ENCODE assay signal across 1 cellular context in the genomic region with DNA sequence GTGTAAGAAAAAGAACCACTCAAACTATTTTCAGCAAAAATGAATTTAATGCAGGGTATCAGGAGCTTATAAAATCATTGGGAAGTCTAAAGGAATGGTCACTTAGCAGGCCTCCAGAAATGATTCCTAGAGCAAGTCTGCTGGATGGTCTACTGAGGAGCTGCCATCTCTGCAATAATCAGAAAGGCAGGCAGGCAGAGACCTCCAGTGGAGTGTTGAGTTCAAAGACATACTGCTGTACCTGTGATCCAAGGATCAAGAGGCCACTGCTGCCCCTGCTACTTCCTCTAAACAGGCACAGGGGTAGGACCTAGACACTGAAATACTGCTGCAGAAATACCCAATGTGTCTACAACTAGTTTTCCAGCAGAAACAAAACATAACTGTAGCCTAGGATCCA.
TF ChIP-seq lines count a peak whose summit lies in the region.

No MANE protein-coding gene starts in this region.

TF ChIP-seq in K562, 482 proteins besides CTCF, POLR2A, EP300 and RAD21 (continued from another document):
- no peak for TF ChIP-seq ZNF589 (CRISPR knock-in tag; IDR thresholded peaks at IDR 0.05; ENCODE audit: low read depth)
- no peak for TF ChIP-seq XRCC3 (IDR thresholded peaks at IDR 0.05)
- TF ChIP-seq, protein P1, sequence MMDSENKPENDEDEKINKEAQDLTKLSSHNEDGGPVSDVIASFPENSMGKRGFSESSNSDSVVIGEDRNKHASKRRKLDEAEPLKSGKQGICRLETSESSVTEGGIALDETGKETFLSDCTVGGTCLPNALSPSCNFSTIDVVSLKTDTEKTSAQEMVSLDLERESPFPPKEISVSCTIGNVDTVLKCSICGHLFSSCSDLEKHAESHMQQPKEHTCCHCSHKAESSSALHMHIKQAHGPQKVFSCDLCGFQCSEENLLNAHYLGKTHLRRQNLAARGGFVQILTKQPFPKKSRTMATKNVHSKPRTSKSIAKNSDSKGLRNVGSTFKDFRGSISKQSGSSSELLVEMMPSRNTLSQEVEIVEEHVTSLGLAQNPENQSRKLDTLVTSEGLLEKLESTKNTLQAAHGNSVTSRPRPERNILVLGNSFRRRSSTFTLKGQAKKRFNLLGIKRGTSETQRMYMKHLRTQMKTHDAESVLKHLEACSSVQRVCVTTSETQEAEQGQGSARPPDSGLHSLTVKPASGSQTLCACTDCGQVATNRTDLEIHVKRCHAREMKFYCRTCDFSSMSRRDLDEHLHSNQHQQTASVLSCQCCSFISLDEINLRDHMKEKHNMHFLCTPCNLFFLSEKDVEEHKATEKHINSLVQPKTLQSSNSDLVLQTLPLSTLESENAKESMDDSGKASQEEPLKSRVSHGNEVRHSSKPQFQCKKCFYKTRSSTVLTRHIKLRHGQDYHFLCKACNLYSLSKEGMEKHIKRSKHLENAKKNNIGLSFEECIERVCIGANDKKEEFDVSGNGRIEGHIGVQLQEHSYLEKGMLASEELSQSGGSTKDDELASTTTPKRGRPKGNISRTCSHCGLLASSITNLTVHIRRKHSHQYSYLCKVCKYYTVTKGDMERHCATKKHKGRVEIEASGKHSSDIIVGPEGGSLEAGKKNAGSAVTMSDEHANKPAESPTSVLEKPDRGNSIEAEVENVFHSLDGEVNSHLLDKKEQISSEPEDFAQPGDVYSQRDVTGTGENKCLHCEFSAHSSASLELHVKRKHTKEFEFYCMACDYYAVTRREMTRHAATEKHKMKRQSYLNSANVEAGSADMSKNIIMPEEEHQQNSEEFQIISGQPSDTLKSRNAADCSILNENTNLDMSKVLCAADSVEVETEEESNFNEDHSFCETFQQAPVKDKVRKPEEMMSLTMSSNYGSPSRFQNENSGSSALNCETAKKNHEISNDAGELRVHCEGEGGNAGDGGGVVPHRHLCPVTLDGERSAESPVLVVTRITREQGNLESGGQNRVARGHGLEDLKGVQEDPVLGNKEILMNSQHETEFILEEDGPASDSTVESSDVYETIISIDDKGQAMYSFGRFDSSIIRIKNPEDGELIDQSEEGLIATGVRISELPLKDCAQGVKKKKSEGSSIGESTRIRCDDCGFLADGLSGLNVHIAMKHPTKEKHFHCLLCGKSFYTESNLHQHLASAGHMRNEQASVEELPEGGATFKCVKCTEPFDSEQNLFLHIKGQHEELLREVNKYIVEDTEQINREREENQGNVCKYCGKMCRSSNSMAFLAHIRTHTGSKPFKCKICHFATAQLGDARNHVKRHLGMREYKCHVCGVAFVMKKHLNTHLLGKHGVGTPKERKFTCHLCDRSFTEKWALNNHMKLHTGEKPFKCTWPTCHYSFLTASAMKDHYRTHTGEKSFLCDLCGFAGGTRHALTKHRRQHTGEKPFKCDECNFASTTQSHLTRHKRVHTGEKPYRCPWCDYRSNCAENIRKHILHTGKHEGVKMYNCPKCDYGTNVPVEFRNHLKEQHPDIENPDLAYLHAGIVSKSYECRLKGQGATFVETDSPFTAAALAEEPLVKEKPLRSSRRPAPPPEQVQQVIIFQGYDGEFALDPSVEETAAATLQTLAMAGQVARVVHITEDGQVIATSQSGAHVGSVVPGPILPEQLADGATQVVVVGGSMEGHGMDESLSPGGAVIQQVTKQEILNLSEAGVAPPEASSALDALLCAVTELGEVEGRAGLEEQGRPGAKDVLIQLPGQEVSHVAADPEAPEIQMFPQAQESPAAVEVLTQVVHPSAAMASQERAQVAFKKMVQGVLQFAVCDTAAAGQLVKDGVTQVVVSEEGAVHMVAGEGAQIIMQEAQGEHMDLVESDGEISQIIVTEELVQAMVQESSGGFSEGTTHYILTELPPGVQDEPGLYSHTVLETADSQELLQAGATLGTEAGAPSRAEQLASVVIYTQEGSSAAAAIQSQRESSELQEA (IDR thresholded peaks at IDR 0.05; ENCODE audit: low read depth) = no peak
- TF ChIP-seq HCFC1 (IDR thresholded peaks at IDR 0.05; ENCODE audit: low read depth, low read length) = no peak
- no peak for TF ChIP-seq HDAC6 (IDR thresholded peaks at IDR 0.05; ENCODE audit: low read depth, low read length)
- no peak for TF ChIP-seq RBM22 (IDR thresholded peaks at IDR 0.05; ENCODE audit: low read depth, low read length, poor library complexity, severe bottlenecking)
- TF ChIP-seq JUND (IDR thresholded peaks at IDR 0.05; ENCODE audit: borderline replicate concordance, low read depth, low read length) = no peak
- no peak for TF ChIP-seq JUND (tag; IDR thresholded peaks at IDR 0.05; ENCODE audit: borderline replicate concordance, low read depth, low read length)
- no peak for TF ChIP-seq ZNF431 (CRISPR knock-in tag; IDR thresholded peaks at IDR 0.05)
- TF ChIP-seq, protein P2, sequence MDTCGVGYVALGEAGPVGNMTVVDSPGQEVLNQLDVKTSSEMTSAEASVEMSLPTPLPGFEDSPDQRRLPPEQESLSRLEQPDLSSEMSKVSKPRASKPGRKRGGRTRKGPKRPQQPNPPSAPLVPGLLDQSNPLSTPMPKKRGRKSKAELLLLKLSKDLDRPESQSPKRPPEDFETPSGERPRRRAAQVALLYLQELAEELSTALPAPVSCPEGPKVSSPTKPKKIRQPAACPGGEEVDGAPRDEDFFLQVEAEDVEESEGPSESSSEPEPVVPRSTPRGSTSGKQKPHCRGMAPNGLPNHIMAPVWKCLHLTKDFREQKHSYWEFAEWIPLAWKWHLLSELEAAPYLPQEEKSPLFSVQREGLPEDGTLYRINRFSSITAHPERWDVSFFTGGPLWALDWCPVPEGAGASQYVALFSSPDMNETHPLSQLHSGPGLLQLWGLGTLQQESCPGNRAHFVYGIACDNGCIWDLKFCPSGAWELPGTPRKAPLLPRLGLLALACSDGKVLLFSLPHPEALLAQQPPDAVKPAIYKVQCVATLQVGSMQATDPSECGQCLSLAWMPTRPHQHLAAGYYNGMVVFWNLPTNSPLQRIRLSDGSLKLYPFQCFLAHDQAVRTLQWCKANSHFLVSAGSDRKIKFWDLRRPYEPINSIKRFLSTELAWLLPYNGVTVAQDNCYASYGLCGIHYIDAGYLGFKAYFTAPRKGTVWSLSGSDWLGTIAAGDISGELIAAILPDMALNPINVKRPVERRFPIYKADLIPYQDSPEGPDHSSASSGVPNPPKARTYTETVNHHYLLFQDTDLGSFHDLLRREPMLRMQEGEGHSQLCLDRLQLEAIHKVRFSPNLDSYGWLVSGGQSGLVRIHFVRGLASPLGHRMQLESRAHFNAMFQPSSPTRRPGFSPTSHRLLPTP (IDR thresholded peaks at IDR 0.05; ENCODE audit: borderline replicate concordance, extremely low read depth, insufficient read length) = no peak
- TF ChIP-seq RBM14 (IDR thresholded peaks at IDR 0.05; ENCODE audit: borderline replicate concordance, insufficient read depth, low read depth, low read length) = no peak
- no peak for TF ChIP-seq ETV1 (tag; conservative IDR thresholded peaks at IDR 0.05; ENCODE audit: low read depth)
- TF ChIP-seq ZNF785 (CRISPR knock-in tag; IDR thresholded peaks at IDR 0.05) = no peak
- TF ChIP-seq RFX7 (CRISPR knock-in tag; IDR thresholded peaks at IDR 0.05) = no peak
